In genomic region chr2:28366496-28367282, GRCh38 we compare ENCODE assay signal across 1 cellular context.
TF ChIP-seq lines count a peak whose summit lies in the region.

No MANE protein-coding gene starts in this region.

TF ChIP-seq in K562, 482 proteins besides CTCF, POLR2A, EP300 and RAD21 (continued from another document and continues in another):
- TF ChIP-seq MGA (IDR thresholded peaks at IDR 0.05) (peak; percentile 95), ARID3A (IDR thresholded peaks at IDR 0.05; ENCODE audit: borderline replicate concordance, low read depth, low read length) (no peak), GATA2 (CRISPR knock-in tag; IDR thresholded peaks at IDR 0.05) (peak; percentile 87), CREBBP (IDR thresholded peaks at IDR 0.05; ENCODE audit: low read depth, low read length) (no peak), ID3 (CRISPR knock-in tag; IDR thresholded peaks at IDR 0.05) (no peak), ID3 (tag; IDR thresholded peaks at IDR 0.05) (peak; percentile 82; the same call in 1 of the 2 replicates), ZHX1 (conservative IDR thresholded peaks at IDR 0.05; ENCODE audit: low read length) (no peak), KDM2B (CRISPR knock-in tag; IDR thresholded peaks at IDR 0.05) (no peak), MTA1 (IDR thresholded peaks at IDR 0.05; ENCODE audit: borderline replicate concordance) (peak; percentile 71), ZBTB2 (IDR thresholded peaks at IDR 0.05) (peak; percentile 44), NFE2 (IDR thresholded peaks at IDR 0.05; ENCODE audit: low read depth) (peak; percentile 1), ZSCAN32 (CRISPR knock-in tag; IDR thresholded peaks at IDR 0.05) (no peak), NEUROD1 (IDR thresholded peaks at IDR 0.05; ENCODE audit: borderline replicate concordance, low read depth, low read length, partially characterized antibody) (no peak), JUNB (CRISPR knock-in tag; conservative IDR thresholded peaks at IDR 0.05) (no peak), ZNF347 (CRISPR knock-in tag; IDR thresholded peaks at IDR 0.05; ENCODE audit: low read depth) (no peak), ZC3H8 (IDR thresholded peaks at IDR 0.05) (no peak), E4F1 (CRISPR knock-in tag; IDR thresholded peaks at IDR 0.05; ENCODE audit: borderline replicate concordance) (no peak), RBM14 (IDR thresholded peaks at IDR 0.05; ENCODE audit: borderline replicate concordance, insufficient read depth, low read depth, low read length) (no peak), ZNF324 (CRISPR knock-in tag; IDR thresholded peaks at IDR 0.05) (peak; percentile 41; the same call in 1 of the 2 replicates), MED1 (CRISPR knock-in tag; IDR thresholded peaks at IDR 0.05; ENCODE audit: borderline replicate concordance) (no peak), LEF1 (IDR thresholded peaks at IDR 0.05) (peak; percentile 92), FOXA3 (CRISPR knock-in tag; conservative IDR thresholded peaks at IDR 0.05 in 1 of 2, IDR thresholded peaks at IDR 0.05 in 1 of 2) (no peak), PURB (CRISPR knock-in tag; IDR thresholded peaks at IDR 0.05; ENCODE audit: low read depth) (no peak), WHSC1 (IDR thresholded peaks at IDR 0.05; ENCODE audit: low read length) (no peak), POU5F1 (IDR thresholded peaks at IDR 0.05; ENCODE audit: borderline replicate concordance, low read depth, low read length, partially characterized antibody) (no peak), TEAD4 (IDR thresholded peaks at IDR 0.05; ENCODE audit: low read length) (peak; percentile 80), TEAD4 (CRISPR knock-in tag; IDR thresholded peaks at IDR 0.05; ENCODE audit: borderline replicate concordance) (no peak), ZFP91 (CRISPR knock-in tag; IDR thresholded peaks at IDR 0.05) (0 out of 2 replicates have a peak, but pooled peaks have one; percentile 26), GTF2A2 (tag; IDR thresholded peaks at IDR 0.05) (no peak)
